In genomic region chr11:17077520-17078401, GRCh38 we compare ENCODE assay signal across 8 cellular contexts. TPM values are rescaled to one million over a fixed set of nuclear protein-coding genes. Genes with fewer than 3 reads are reported as not detected.
A peak's percentile ranks its signal among the peaks of the same experiment; 100 is the strongest.
DNase-seq lines count a peak whose midpoint lies in the region; ATAC-seq and TF ChIP-seq lines count a peak whose summit lies in the region.

Gene RPS13 (minus strand): TSS chr11:17077667. CDS start chr11:17077641, 26 bp downstream.

- H3K4me3 Mint-ChIP-seq in activated naive CD8-positive, alpha-beta T cell = peak within 1 kb of the TSS; percentile 98
- H3K4me3 Mint-ChIP-seq in glutamatergic neuron (ENCODE audit: unreplicated experiment) = peak within 1 kb of the TSS; percentile 97

- H3K36me3 Mint-ChIP-seq in activated naive CD8-positive, alpha-beta T cell = peaks cover 25% of the 10 kb centered on the region
- no peaks in the 10 kb centered on the region for H3K36me3 Mint-ChIP-seq in glutamatergic neuron (ENCODE audit: unreplicated experiment)

- H3K27me3 ChIP-seq in osteoblast (ENCODE audit: insufficient read depth, low read length) (no peaks in the 10 kb centered on the region), thoracic aorta (replicated peaks; ENCODE audit: insufficient read depth) (no peaks in the 10 kb centered on the region)

- peaks cover 28% of the 10 kb centered on the region for H3K4me1 Mint-ChIP-seq in activated naive CD8-positive, alpha-beta T cell (ENCODE audit: low read depth)
- H3K4me1 Mint-ChIP-seq in glutamatergic neuron (ENCODE audit: low read depth, unreplicated experiment) = peaks cover 7% of the 10 kb centered on the region

- H3K36me3 ChIP-seq in osteoblast (ENCODE audit: insufficient read depth, low read length) (peaks cover 36% of the 10 kb centered on the region), thoracic aorta (peaks cover 19% of the 10 kb centered on the region)

- H3K9me3 Mint-ChIP-seq in activated naive CD8-positive, alpha-beta T cell (ENCODE audit: low read depth) = no peaks in the 10 kb centered on the region
- peaks cover 11% of the 10 kb centered on the region for H3K9me3 Mint-ChIP-seq in glutamatergic neuron (ENCODE audit: unreplicated experiment)

- DNase-seq in GM10248 (ENCODE audit: extremely low spot score) (peak; percentile 98), NCI-H1105 (lab: John Stamatoyannopoulos, UW) (peak; percentile 99), SKM-1 treated with dmso at 0.1 percent for 144 hours (lab: John Stamatoyannopoulos, UW; ENCODE audit: unreplicated experiment) (peak; percentile 97), glutamatergic neuron (peak; percentile 93), osteoblast (ENCODE audit: insufficient read length, low spot score, missing footprints) (peak; percentile 99), thoracic aorta (ENCODE audit: low spot score) (peak; percentile 90)

- POLR2A ChIA-PET in GM10248 (lab: Yijun Ruan, JAX) = interaction anchor here (0.6 to 1.1 kb wide), 11 partner anchors 11 to 723 kb away, joined by 3 to 8 read pairs (median 4); partner anchors contain the start of gene PIK3C2A

- H3K27ac ChIP-seq in osteoblast (ENCODE audit: low read depth, low read length) (peak within 1 kb of the TSS; percentile 87), thoracic aorta (peak within 1 kb of the TSS; percentile 82 to 85)

- peak; percentile 94 for ATAC-seq in HG02623 (IDR thresholded peaks at IDR 0.05; ENCODE audit: unreplicated experiment)
- ATAC-seq in thoracic aorta (ENCODE audit: insufficient number of reproducible peaks, low FRiP score, low read depth) = peak; percentile 99

- H3K4me3 ChIP-seq in osteoblast (ENCODE audit: insufficient read depth, low read length) (peak within 1 kb of the TSS; percentile 79), thoracic aorta (peak within 1 kb of the TSS; percentile 97)

- no peaks in the 10 kb centered on the region for H3K9me3 ChIP-seq in osteoblast (ENCODE audit: low read depth, low read length)
- H3K9me3 ChIP-seq in thoracic aorta = no peaks in the 10 kb centered on the region

- peaks cover 21% of the 10 kb centered on the region for H3K4me1 ChIP-seq in osteoblast (ENCODE audit: insufficient read depth, low read length)
- peaks cover 12 to 26% of the 10 kb centered on the region in 2 donors for H3K4me1 ChIP-seq in thoracic aorta (ENCODE audit: control insufficient read depth in 1 of 2, low read depth in 2 of 2)

- H3K4me2 ChIP-seq in osteoblast (ENCODE audit: insufficient read depth, low read length) = peak within 1 kb of the TSS; percentile 100

- TF ChIP-seq CTCF in GM10248 (IDR thresholded peaks at IDR 0.05; ENCODE audit: control extremely low read depth, extremely low read depth, low read depth, missing control alignments) (no peak), glutamatergic neuron (IDR thresholded peaks at IDR 0.05; ENCODE audit: partially characterized antibody, unreplicated experiment) (no peak), osteoblast (IDR thresholded peaks at IDR 0.05; ENCODE audit: extremely low read depth, low read depth, low read length) (no peak), thoracic aorta (IDR thresholded peaks at IDR 0.05) (no peak)

- CTCF ChIA-PET in GM10248 (lab: Yijun Ruan, JAX) = interaction anchor here (0.6 to 2.0 kb wide), 5 partner anchors 15 to 288 kb away, joined by 3 to 8 read pairs (median 4); no protein-coding TSS in a partner anchor

- peaks cover 28% of the 10 kb centered on the region for H3K79me2 ChIP-seq in osteoblast (ENCODE audit: insufficient read depth, low read length)

- no peaks in the 10 kb centered on the region for H3K27me3 Mint-ChIP-seq in activated naive CD8-positive, alpha-beta T cell
- H3K27me3 Mint-ChIP-seq in glutamatergic neuron (ENCODE audit: unreplicated experiment) = peaks cover 12% of the 10 kb centered on the region

- H4K20me1 ChIP-seq in osteoblast (ENCODE audit: insufficient read depth, low read length) = peaks cover 22% of the 10 kb centered on the region

- H3K27ac Mint-ChIP-seq in activated naive CD8-positive, alpha-beta T cell = peak within 1 kb of the TSS; percentile 99
- peak within 1 kb of the TSS; percentile 97 for H3K27ac Mint-ChIP-seq in glutamatergic neuron (ENCODE audit: unreplicated experiment)

- peak within 1 kb of the TSS; percentile 100 for H2AFZ ChIP-seq in osteoblast (ENCODE audit: low read length)

RNA-seq across cellular contexts. Expression of gene RPS13, which starts in this region (rescaled TPM):
- total RNA-seq in glutamatergic neuron (ENCODE audit: unreplicated experiment) = 683 TPM
- 762 and 793 TPM in 2 replicates for total RNA-seq in osteoblast
- 100 to 1,000 TPM; 544 to 709 TPM for total RNA-seq in thoracic aorta

Comparison
In these comparisons a context has a peak if more than half of its experiments do, and no peak if none do; other contexts are left out.
1. Peak in every context shown above with its lines: DNase-seq, ATAC-seq, H3K4me3 ChIP-seq and H3K27ac ChIP-seq.